In the genomic region with DNA sequence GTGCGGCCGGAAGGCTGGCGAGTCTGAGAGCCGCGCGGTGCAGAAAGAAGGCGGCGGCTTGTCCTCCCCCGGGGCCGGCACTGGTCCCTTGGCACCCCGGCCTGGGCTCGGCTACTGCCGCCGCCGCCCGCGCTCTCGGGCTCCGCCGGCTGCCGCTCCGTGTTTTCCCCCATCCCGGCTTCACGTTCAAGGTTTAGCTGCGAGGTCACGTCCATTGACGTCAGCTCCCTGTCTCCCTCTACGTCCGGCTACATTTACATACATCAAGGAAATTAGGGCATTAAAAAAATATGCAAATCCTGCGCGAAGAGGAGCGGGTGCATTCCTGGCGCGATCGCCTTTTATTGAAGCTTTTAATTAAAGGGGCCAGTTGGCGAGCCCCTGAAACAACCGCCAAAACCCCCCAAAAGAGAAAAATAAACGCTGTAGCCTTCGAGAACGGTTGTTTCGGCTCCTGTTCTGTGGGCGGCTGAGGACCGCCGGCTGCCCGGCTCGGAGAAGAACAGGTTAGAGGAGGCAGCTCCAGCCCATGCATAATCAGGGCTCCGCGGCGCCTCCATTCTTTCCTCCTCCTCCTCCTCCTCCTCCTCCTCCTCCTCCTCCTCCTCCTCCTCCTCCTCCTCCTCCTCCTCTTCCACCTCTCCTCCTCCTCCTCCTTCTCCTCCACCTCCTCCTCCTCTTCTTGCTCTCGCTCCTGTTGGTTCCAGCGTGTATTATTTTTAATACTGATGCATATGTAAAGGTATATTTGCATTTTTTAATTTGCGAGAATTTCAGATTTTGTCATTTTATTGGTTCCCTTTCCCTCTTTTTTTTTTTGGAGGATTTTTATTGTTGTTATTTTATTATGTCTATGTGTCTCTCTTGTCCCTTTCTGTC, we compare ENCODE assay signal across 8 cellular contexts.
DNase-seq lines count a peak whose midpoint lies in the region; ATAC-seq, FAIRE-seq and TF ChIP-seq lines count a peak whose summit lies in the region.

No MANE protein-coding gene starts in this region.

- H3K4me1 ChIP-seq in A549 (no peaks in the 10 kb centered on the region), adipocyte (ENCODE audit: control insufficient read depth, insufficient read depth, low read length) (peaks cover 19% of the 10 kb centered on the region), gastrocnemius medialis (peaks cover 18 to 19% of the 10 kb centered on the region in 2 donors), uterus (peaks cover 0 to 11% of the 10 kb centered on the region in 2 donors)

- 7% methylated on average over 45 of the region's 52 CpGs for WGBS in A549 (ENCODE audit: missing lambda C conversion rate)

- no peak for TF ChIP-seq CTCF in A549 (IDR thresholded peaks at IDR 0.05)
- no peak for TF ChIP-seq CTCF in gastrocnemius medialis (IDR thresholded peaks at IDR 0.05 in 4 of 5, conservative IDR thresholded peaks at IDR 0.05 in 1 of 5)
- no peak for TF ChIP-seq CTCF in uterus (IDR thresholded peaks at IDR 0.05)

- TF ChIP-seq EP300 in A549 (IDR thresholded peaks at IDR 0.05) = no peak

- ATAC-seq in A549 (peak; percentile 52 to 61; a peak in 5 of 6 replicates), HG02973 (IDR thresholded peaks at IDR 0.05; ENCODE audit: unreplicated experiment) (peak; percentile 39), gastrocnemius medialis (no peak)

- in situ Hi-C loops in gastrocnemius medialis (cut with MboI; ENCODE audit: low sequenced_read_pairs in 4 of 4) = loop anchor here in 3 of 4 donors (10.0 to 25.0 kb wide), 3 partner anchors 531 to 1264 kb away; partner anchors contain the start of gene CCNH (in 1 of the 3)

- TF ChIP-seq RAD21 in A549 (conservative IDR thresholded peaks at IDR 0.05 in 1 of 2, IDR thresholded peaks at IDR 0.05 in 1 of 2) = no peak

- H3K36me3 ChIP-seq in adipocyte (ENCODE audit: control insufficient read depth, insufficient read depth, low read length, severe bottlenecking) (no peaks in the 10 kb centered on the region), gastrocnemius medialis (no peaks in the 10 kb centered on the region), uterus (no peaks in the 10 kb centered on the region)

- DNase-seq in A549 (ENCODE audit: low read depth in 1 of 2, low spot score in 1 of 2) (peak; percentile 50 to 61), GM18507 (ENCODE audit: extremely low spot score, insufficient read length, low read depth) (no peak), NCI-H345 treated with DMSO at 0.1 percent for 48 hours (lab: John Stamatoyannopoulos, UW; ENCODE audit: unreplicated experiment) (peak; percentile 60), adipocyte (ENCODE audit: low read depth) (no peak), hypothalamus (lab: John Stamatoyannopoulos, UW) (peak in 32 of 51 donors; percentile 30 to 87 (median 57)), gastrocnemius medialis (no peak), uterus (no peak)

- no peak for FAIRE-seq in A549 (lab: Jason Lieb, UNC)
- FAIRE-seq in GM18507 (lab: Jason Lieb, UNC) = peak; percentile 82

- H3K9ac ChIP-seq in adipocyte (ENCODE audit: low read length) = no peak overlapping the region

- intact Hi-C loops in gastrocnemius medialis (cut with DNase I; ENCODE audit: low total_unique reads) = no loop called here
- intact Hi-C loops in uterus (cut with DNase I; ENCODE audit: low total_unique reads) = no loop called here

- H3K27me3 ChIP-seq in adipocyte (replicated peaks; ENCODE audit: control insufficient read depth, insufficient read depth, low read length) = peaks cover 91% of the 10 kb centered on the region
- peaks cover 97 to 99% (median 98%) of the 10 kb centered on the region in 3 donors for H3K27me3 ChIP-seq in gastrocnemius medialis
- H3K27me3 ChIP-seq in uterus = peaks cover 47 to 85% of the 10 kb centered on the region in 2 donors

- H3K27ac ChIP-seq in A549 (peak overlapping the region in 1 of 2 experiments; percentile 46; a peak in 3 of 6 replicates), gastrocnemius medialis (no peak overlapping the region), uterus (peak overlapping the region in 1 of 2 donors; percentile 81)

- CTCF ChIA-PET in A549 (lab: Yijun Ruan, JAX) = interaction anchor here (1.2 to 1.8 kb wide), 4 partner anchors 15 to 896 kb away, joined by 4 to 6 read pairs (median 5); no protein-coding TSS in a partner anchor

- H3K9me3 ChIP-seq in A549 = no peaks in the 10 kb centered on the region
- H3K9me3 ChIP-seq in adipocyte (ENCODE audit: control insufficient read depth, low read length) = peaks cover 3% of the 10 kb centered on the region
- no peaks in the 10 kb centered on the region for H3K9me3 ChIP-seq in gastrocnemius medialis
- no peaks in the 10 kb centered on the region for H3K9me3 ChIP-seq in uterus

- H3K4me3 ChIP-seq in A549 (peak overlapping the region; percentile 62), adipocyte (ENCODE audit: low read length) (peak overlapping the region; percentile 73), gastrocnemius medialis (peak overlapping the region; percentile 29 to 55 (median 47)), uterus (peak overlapping the region in 1 of 2 donors; percentile 26)

- POLR2A ChIA-PET in A549 (lab: Yijun Ruan, JAX) = interaction anchor here (0.6 to 1.0 kb wide), 2 partner anchors 16 to 311 kb away, joined by 3 to 5 read pairs; no protein-coding TSS in a partner anchor

- no peak for TF ChIP-seq POLR2A in A549 (IDR thresholded peaks at IDR 0.05; ENCODE audit: low read length)
- no peak for TF ChIP-seq POLR2A in gastrocnemius medialis (IDR thresholded peaks at IDR 0.05)
- TF ChIP-seq POLR2A in uterus (IDR thresholded peaks at IDR 0.05) = peak in 1 of 2 donors; percentile 41

- peak overlapping the region; percentile 94 for H3K4me2 ChIP-seq in A549

TF ChIP-seq in A549, 52 proteins besides CTCF, POLR2A, EP300 and RAD21:
- TF ChIP-seq, protein P1, sequence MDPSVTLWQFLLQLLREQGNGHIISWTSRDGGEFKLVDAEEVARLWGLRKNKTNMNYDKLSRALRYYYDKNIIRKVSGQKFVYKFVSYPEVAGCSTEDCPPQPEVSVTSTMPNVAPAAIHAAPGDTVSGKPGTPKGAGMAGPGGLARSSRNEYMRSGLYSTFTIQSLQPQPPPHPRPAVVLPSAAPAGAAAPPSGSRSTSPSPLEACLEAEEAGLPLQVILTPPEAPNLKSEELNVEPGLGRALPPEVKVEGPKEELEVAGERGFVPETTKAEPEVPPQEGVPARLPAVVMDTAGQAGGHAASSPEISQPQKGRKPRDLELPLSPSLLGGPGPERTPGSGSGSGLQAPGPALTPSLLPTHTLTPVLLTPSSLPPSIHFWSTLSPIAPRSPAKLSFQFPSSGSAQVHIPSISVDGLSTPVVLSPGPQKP (IDR thresholded peaks at IDR 0.05; ENCODE audit: low read depth, low read length) = no peak
- TF ChIP-seq HEYL (CRISPR knock-in tag; IDR thresholded peaks at IDR 0.05) (no peak), SREBF2 (IDR thresholded peaks at IDR 0.05) (no peak), MAX (IDR thresholded peaks at IDR 0.05) (0 out of 2 replicates have a peak, but pooled peaks have one; percentile 41), TFCP2L1 (CRISPR knock-in tag; IDR thresholded peaks at IDR 0.05) (no peak), CBX2 (IDR thresholded peaks at IDR 0.05; ENCODE audit: borderline replicate concordance, low read depth) (no peak), HOXB5 (CRISPR knock-in tag; IDR thresholded peaks at IDR 0.05) (no peak), E2F6 (IDR thresholded peaks at IDR 0.05; ENCODE audit: borderline replicate concordance, low read depth) (no peak)
- TF ChIP-seq, protein P2, sequence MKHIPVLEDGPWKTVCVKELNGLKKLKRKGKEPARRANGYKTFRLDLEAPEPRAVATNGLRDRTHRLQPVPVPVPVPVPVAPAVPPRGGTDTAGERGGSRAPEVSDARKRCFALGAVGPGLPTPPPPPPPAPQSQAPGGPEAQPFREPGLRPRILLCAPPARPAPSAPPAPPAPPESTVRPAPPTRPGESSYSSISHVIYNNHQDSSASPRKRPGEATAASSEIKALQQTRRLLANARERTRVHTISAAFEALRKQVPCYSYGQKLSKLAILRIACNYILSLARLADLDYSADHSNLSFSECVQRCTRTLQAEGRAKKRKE (CRISPR knock-in tag; IDR thresholded peaks at IDR 0.05; ENCODE audit: low read depth) = no peak
TF ChIP-seq in A549: peak in this region for 1.

Comparison
In these comparisons a context has a peak if more than half of its experiments do, and no peak if none do; other contexts are left out.
1. ATAC-seq: peak in A549 (2 of 2) and HG02973 (single experiment); none in gastrocnemius medialis (0 of 2).
2. DNase-seq: peak in A549 (2 of 2), NCI-H345 treated with DMSO at 0.1 percent for 48 hours (single experiment) and hypothalamus (32 of 51); none in GM18507 (single experiment), adipocyte (single experiment), gastrocnemius medialis (0 of 2) and uterus (0 of 2).